Comparison of ENCODE assay signal across 29 cellular contexts in genomic region chr6:157929765-157930319, GRCh38.
"Had no signal": no experiment of that assay in that cellular context is flagged by ENCODE, and none has a peak within 500 bp of the region (broad histone marks: within the 10 kb centered on the region; RNA-seq: fewer than 3 reads in every experiment).

No MANE protein-coding gene starts in this region.

- H3K27me3 ChIP-seq: esophagus muscularis mucosa, foreskin keratinocyte, gastroesophageal sphincter, heart left ventricle, hepatocyte, left lung, neural progenitor cell, right atrium auricular region, sigmoid colon, stomach, testis, tibial nerve, upper lobe of left lung had no signal

- ATAC-seq: foreskin keratinocyte; gastroesophageal sphincter; heart left ventricle; left lung; naive thymus-derived CD4-positive, alpha-beta T cell; stimulated activated effector memory CD8-positive, alpha-beta T cell treated with anti-CD3 and anti-CD28 coated beads, Interleukin-12 subunit alpha, Interleukin-12 subunit beta, amount 100 ng/mL, for 72 hours had no signal

- H3K79me2 ChIP-seq: hepatocyte, parathyroid adenoma had no signal

- H3K4me1 ChIP-seq: esophagus muscularis mucosa, foreskin keratinocyte, gastroesophageal sphincter, heart left ventricle, left lung, neural progenitor cell, parathyroid adenoma, prostate gland, right atrium auricular region, sigmoid colon, stomach, testis, tibial nerve, upper lobe of left lung had no signal

- H3K36me3 ChIP-seq: neural progenitor cell had no signal

- H3K9ac ChIP-seq: neural progenitor cell, parathyroid adenoma had no signal

- H2AFZ ChIP-seq: hepatocyte, neural progenitor cell, parathyroid adenoma had no signal

- H3K9me3 ChIP-seq: esophagus muscularis mucosa, gastroesophageal sphincter, heart left ventricle, left lung, prostate gland, right atrium auricular region, sigmoid colon, stomach, testis, tibial nerve, upper lobe of left lung had no signal

- H3K4me2 ChIP-seq: hepatocyte, neural progenitor cell had no signal

- H3K4me3 ChIP-seq: esophagus muscularis mucosa, gastroesophageal sphincter, heart left ventricle, hepatocyte, left lung, neural progenitor cell, prostate gland, right atrium auricular region, sigmoid colon, stomach, testis, tibial nerve, upper lobe of left lung had no signal

- H3K4me1 Mint-ChIP-seq: mesothelial cell of epicardium; naive thymus-derived CD4-positive, alpha-beta T cell; nephron; neural progenitor cell; stimulated activated effector memory CD8-positive, alpha-beta T cell treated with anti-CD3 and anti-CD28 coated beads, Interleukin-12 subunit alpha, Interleukin-12 subunit beta, amount 100 ng/mL, for 72 hours had no signal

- H3K27ac Mint-ChIP-seq: endodermal cell, mesothelial cell of epicardium, nephron, neural progenitor cell had no signal

- FAIRE-seq: endothelial cell of umbilical vein, kidney, urothelium cell line had no signal

- H3K4me3 Mint-ChIP-seq: endodermal cell; mesothelial cell of epicardium; naive thymus-derived CD4-positive, alpha-beta T cell; nephron; neural progenitor cell; stimulated activated effector memory CD8-positive, alpha-beta T cell treated with anti-CD3 and anti-CD28 coated beads, Interleukin-12 subunit alpha, Interleukin-12 subunit beta, amount 100 ng/mL, for 72 hours had no signal

- H3K27ac ChIP-seq: esophagus muscularis mucosa, foreskin keratinocyte, gastroesophageal sphincter, heart left ventricle, hepatocyte, left lung, neural progenitor cell, parathyroid adenoma, prostate gland, right atrium auricular region, sigmoid colon, stomach, testis, tibial nerve, upper lobe of left lung had no signal

- H3K9me3 Mint-ChIP-seq: endodermal cell; naive thymus-derived CD4-positive, alpha-beta T cell; nephron; neural progenitor cell; stimulated activated effector memory CD8-positive, alpha-beta T cell treated with anti-CD3 and anti-CD28 coated beads, Interleukin-12 subunit alpha, Interleukin-12 subunit beta, amount 100 ng/mL, for 72 hours had no signal

- DNase-seq: cortex of kidney; effector CD4-positive, alpha-beta T cell; endodermal cell; foreskin keratinocyte; heart left ventricle; kidney; left lung; mesenchymal stem cell; naive thymus-derived CD4-positive, alpha-beta T cell; sigmoid colon; stimulated activated CD4-positive, alpha-beta T cell treated with anti-CD3 and anti-CD28 coated beads, Interleukin-2, amount 100 ng/mL, for 24 hours; stimulated activated CD4-positive, alpha-beta T cell treated with anti-CD3 and anti-CD28 coated beads, Interleukin-4, amount 100 ng/mL, for 24 hours; stimulated activated naive CD4-positive, alpha-beta T cell treated with Interleukin-2 at 50 U/mL for 16 hours; stomach; testis; upper lobe of left lung had no signal

- H3K27me3 Mint-ChIP-seq: naive thymus-derived CD4-positive, alpha-beta T cell had no signal
